Comparison of ENCODE assay signal across 15 cellular contexts in the genomic region with DNA sequence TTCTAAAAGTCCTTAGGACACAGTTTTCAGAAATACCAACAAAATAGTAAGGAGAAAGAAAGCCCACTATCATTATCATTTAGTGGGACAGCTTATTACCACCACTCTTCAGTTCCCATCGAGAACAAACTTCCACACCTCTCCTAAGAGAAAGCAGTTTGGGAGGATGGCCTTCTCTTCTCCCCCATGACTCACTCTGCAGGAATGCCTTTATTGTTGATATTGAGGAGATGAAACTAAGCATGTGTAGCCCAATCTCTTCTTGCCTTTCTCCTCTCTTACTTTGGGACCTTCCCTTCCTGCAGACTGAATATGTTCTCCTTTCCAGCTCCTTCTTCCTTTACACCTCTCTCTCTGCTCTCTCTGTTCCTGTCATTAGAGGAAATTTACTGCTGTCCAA. TPM values are rescaled to one million over a fixed set of nuclear protein-coding genes. Genes with fewer than 3 reads are reported as not detected.
DNase-seq lines count a peak whose midpoint lies in the region; ATAC-seq and TF ChIP-seq lines count a peak whose summit lies in the region.
"Had no signal": no experiment of that assay in that cellular context is flagged by ENCODE, and none has a peak within 500 bp of the region (broad histone marks: within the 10 kb centered on the region; RNA-seq: fewer than 3 reads in every experiment).

No MANE protein-coding gene starts in this region.

- H3K14ac ChIP-seq in H9 (ENCODE audit: insufficient read depth, low read length) = no peak overlapping the region

- no peak overlapping the region for H3K18ac ChIP-seq in H9 (ENCODE audit: insufficient read length, low read depth, low read length)

- no peak overlapping the region for H2BK12ac ChIP-seq in H9 (ENCODE audit: insufficient read length, low read depth, low read length)

- H3K79me2 ChIP-seq in H9 (ENCODE audit: insufficient read depth, low read length) = no peaks in the 10 kb centered on the region
- H3K79me2 ChIP-seq in PC-9 (ENCODE audit: low read depth) = no peaks in the 10 kb centered on the region

- no peak overlapping the region for H3K56ac ChIP-seq in H9 (ENCODE audit: insufficient read length, low read depth, low read length)

- H3K27me3 Mint-ChIP-seq in H9 (ENCODE audit: low read depth) = no peaks in the 10 kb centered on the region

- no peak overlapping the region for H2BK15ac ChIP-seq in H9 (ENCODE audit: low read depth, low read length)

- H3K4me3 ChIP-seq in PC-9 (no peak overlapping the region), tibial artery (no peak overlapping the region)
- H3K4me3 ChIP-seq: colonic mucosa, sigmoid colon had no signal

- no peaks in the 10 kb centered on the region for H3K79me1 ChIP-seq in H9 (ENCODE audit: insufficient read depth, low read depth, low read length, poor library complexity, severe bottlenecking)

- H2AK5ac ChIP-seq in H9 (ENCODE audit: insufficient read length, low read length) = peak overlapping the region; percentile 65

- no CpG with 5 or more reads among the region's 1 CpG for WGBS in H9 (ENCODE audit: extremely low coverage, insufficient read length, low lambda C conversion rate)

- CTCF ChIA-PET in PC-9 (lab: Charles Lee) = no interaction called here

- no peaks in the 10 kb centered on the region; a peak in 1 of 7 replicates for H3K36me3 Mint-ChIP-seq in H9 (ENCODE audit: insufficient read depth in 1 of 3, low read depth in 3 of 3)

- peaks cover 3% of the 10 kb centered on the region; the same call in 1 of the 2 replicates for H3K4me1 ChIP-seq in H9 (ENCODE audit: insufficient read depth, low read length)
- H3K4me1 ChIP-seq in PC-9 (replicated peaks; ENCODE audit: insufficient read depth) = no peaks in the 10 kb centered on the region
- no peaks in the 10 kb centered on the region for H3K4me1 ChIP-seq in tibial artery
- H3K4me1 ChIP-seq: colonic mucosa, sigmoid colon had no signal

- H3K4me2 ChIP-seq in H9 (ENCODE audit: insufficient read depth, insufficient read length, low read length) (no peak overlapping the region), PC-9 (no peak overlapping the region)

- H2AFZ ChIP-seq in H9 (ENCODE audit: low read length) (peak overlapping the region; percentile 62), PC-9 (no peak overlapping the region)

- TF ChIP-seq CTCF in H9 (conservative IDR thresholded peaks at IDR 0.05) (no peak), PC-9 (conservative IDR thresholded peaks at IDR 0.05) (no peak), tibial artery (IDR thresholded peaks at IDR 0.05) (no peak)

- peak; percentile 50 for DNase-seq in AG08395 (ENCODE audit: low spot score)
- DNase-seq in H9 = no peak
- DNase-seq in astrocyte of the hippocampus (ENCODE audit: low read depth, low spot score) = peak; percentile 17
- peak; percentile 28 for DNase-seq in iPS-NIHi7 (ENCODE audit: extremely low spot score)
- DNase-seq in retina = no peak
- DNase-seq in PC-9 = no peak
- DNase-seq in tibial artery = no peak
- DNase-seq: colonic mucosa, COR-L47, islet precursor cell, NCI-H1048, NCI-H2081 treated with DMSO at 0.1 percent for 48 hours, NCI-H774, sigmoid colon had no signal

- H4K20me1 ChIP-seq in H9 (ENCODE audit: control insufficient read depth, insufficient read depth, insufficient read length) (no peaks in the 10 kb centered on the region), PC-9 (ENCODE audit: insufficient read depth) (no peaks in the 10 kb centered on the region)

- no peaks in the 10 kb centered on the region for H3K9me2 ChIP-seq in PC-9 (ENCODE audit: insufficient read depth)

- no TSS peak for BruUV-seq in PC-9 (replicated peaks; lab: Mats Ljungman, UMichigan)

- POLR2A ChIA-PET in PC-9 (lab: Charles Lee; ENCODE audit: unreplicated experiment) = no interaction called here

- H4K8ac ChIP-seq in H9 (replicated peaks; ENCODE audit: insufficient read length, low read depth, low read length) = no peak overlapping the region

- H4K5ac ChIP-seq in H9 (ENCODE audit: insufficient read length, low read depth, low read length) = no peak overlapping the region

- H3K36me3 ChIP-seq in PC-9 (ENCODE audit: low read depth) (no peaks in the 10 kb centered on the region), tibial artery (no peaks in the 10 kb centered on the region)
- H3K36me3 ChIP-seq: colonic mucosa, sigmoid colon had no signal

- peaks cover 0 to 2% of the 10 kb centered on the region in 2 experiments; a peak in 1 of 5 replicates for H3K9me3 Mint-ChIP-seq in H9

- peak overlapping the region; percentile 17 for H3T11ph ChIP-seq in H9 (ENCODE audit: low read length)

- H2BK20ac ChIP-seq in H9 (ENCODE audit: low read depth, low read length, poor library complexity, severe bottlenecking) = no peak overlapping the region

- H2BK120ac ChIP-seq in H9 (ENCODE audit: low read depth, low read length, poor library complexity, severe bottlenecking) = no peak overlapping the region

- H3K23me2 ChIP-seq in H9 (ENCODE audit: insufficient read length, low read depth, low read length, poor library complexity, severe bottlenecking) = no peaks in the 10 kb centered on the region

- no peaks in the 10 kb centered on the region for H3F3A ChIP-seq in PC-9 (ENCODE audit: insufficient read depth, low read depth)

- intact Hi-C loops in PC-9 (cut with micrococcal nuclease; ENCODE audit: unreplicated experiment) (no loop called here), tibial artery (cut with DNase I; ENCODE audit: low total_unique reads) (no loop called here)

- H4K91ac ChIP-seq in H9 (ENCODE audit: insufficient read length, low read depth, low read length) = no peak overlapping the region

- H3K4me3 Mint-ChIP-seq in H9 = no peak overlapping the region

- H3K9me3 ChIP-seq in H9 (ENCODE audit: control insufficient read depth, low read depth, low read length) (no peaks in the 10 kb centered on the region), PC-9 (ENCODE audit: insufficient read depth, low read depth) (no peaks in the 10 kb centered on the region; the same call in 1 of the 2 replicates), tibial artery (no peaks in the 10 kb centered on the region)
- H3K9me3 ChIP-seq: colonic mucosa, sigmoid colon had no signal

- H3K27me3 ChIP-seq in H9 (ENCODE audit: insufficient read depth, low read length) (no peaks in the 10 kb centered on the region), PC-9 (ENCODE audit: insufficient read depth, low read depth) (no peaks in the 10 kb centered on the region), tibial artery (no peaks in the 10 kb centered on the region)
- H3K27me3 ChIP-seq: colonic mucosa, sigmoid colon had no signal

- no peak overlapping the region for H2BK5ac ChIP-seq in H9 (ENCODE audit: insufficient read length, low read length)

- no peak overlapping the region for H3K9ac ChIP-seq in H9 (ENCODE audit: extremely low read depth, insufficient read length, low read length)

- H3K4me1 Mint-ChIP-seq in H9 = peaks cover 5 to 8% of the 10 kb centered on the region in 2 experiments

- no peak overlapping the region for H3K27ac Mint-ChIP-seq in H9

- H3K23ac ChIP-seq in H9 (ENCODE audit: insufficient read length, low read depth, low read length) = no peak overlapping the region

- no peak overlapping the region for H3K27ac ChIP-seq in H9 (ENCODE audit: insufficient read length, low read depth, low read length)
- H3K27ac ChIP-seq in PC-9 = no peak overlapping the region
- H3K27ac ChIP-seq in tibial artery = no peak overlapping the region
- H3K27ac ChIP-seq: colonic mucosa, sigmoid colon had no signal

- H3K4ac ChIP-seq in H9 (ENCODE audit: low read depth, low read length) = no peak overlapping the region

- ATAC-seq in GM18519 (IDR thresholded peaks at IDR 0.05; ENCODE audit: low FRiP score, unreplicated experiment) = no peak

RNA-seq across cellular contexts. Expression of a gene that starts 30.0 kb away (rescaled TPM):
- total RNA-seq in H9 (2021) = 0.29 and 0.48 TPM in 2 replicates
- not detected in 2 replicates for total RNA-seq in PC-9 (2021)

Comparison
In these comparisons a context has a peak if more than half of its experiments do, and no peak if none do; other contexts are left out.
1. DNase-seq: peak in AG08395 (single experiment), astrocyte of the hippocampus (single experiment) and iPS-NIHi7 (single experiment); none in H9 (single experiment), retina (single experiment), PC-9 (0 of 2) and tibial artery (0 of 2).